In genomic region chr4:49120804-49121203, GRCh38 we compare ENCODE assay signal across 8 cellular contexts.
DNase-seq lines count a peak whose midpoint lies in the region; ATAC-seq, FAIRE-seq and TF ChIP-seq lines count a peak whose summit lies in the region.
"Not testable (repeated sequence)": the region's sequence is repeated elsewhere in the genome, so short reads cannot be mapped to it uniquely, and the experiment has no call there.

No MANE protein-coding gene starts in this region.

- DNase-seq in GM04503 (ENCODE audit: low read depth) (peak; percentile 31), RCC 7860 (ENCODE audit: low spot score) (peak; percentile 74), brain pericyte (ENCODE audit: low read depth, low spot score) (peak; percentile 62), foreskin keratinocyte (peak; percentile 73 to 76), medulla oblongata (ENCODE audit: extremely low spot score) (peak; percentile 96), superior temporal gyrus (ENCODE audit: extremely low spot score) (peak; percentile 75)

- not testable (repeated sequence) for H3K4me1 ChIP-seq in foreskin keratinocyte

- not testable (repeated sequence) for H3K27ac ChIP-seq in foreskin keratinocyte

- ATAC-seq in GM21825 (IDR thresholded peaks at IDR 0.05; ENCODE audit: unreplicated experiment) = peak; percentile 54
- peak; percentile 57 for ATAC-seq in HG03432 (IDR thresholded peaks at IDR 0.05; ENCODE audit: unreplicated experiment)
- peak; percentile 45 for ATAC-seq in foreskin keratinocyte

- H3K27me3 ChIP-seq in foreskin keratinocyte = not testable (repeated sequence)

- FAIRE-seq in RCC 7860 (lab: Jason Lieb, UNC) = not testable (repeated sequence)

- TF ChIP-seq CTCF in foreskin keratinocyte (conservative IDR thresholded peaks at IDR 0.05) = not testable (repeated sequence)

Comparison
In these comparisons a context has a peak if more than half of its experiments do, and no peak if none do; other contexts are left out.
1. DNase-seq: peak in every context shown above with its lines; median percentile 96 in medulla oblongata; 75 in superior temporal gyrus; 74 in foreskin keratinocyte; 74 in RCC 7860; 62 in brain pericyte; 31 in GM04503.